In genomic region chr16:23711785-23712184, GRCh38 we compare ENCODE assay signal across 19 cellular contexts. TPM values are rescaled to one million over a fixed set of nuclear protein-coding genes. Genes with fewer than 3 reads are reported as not detected.
"Had no signal": no experiment of that assay in that cellular context is flagged by ENCODE, and none has a peak within 500 bp of the region (broad histone marks: within the 10 kb centered on the region; RNA-seq: fewer than 3 reads in every experiment).

No MANE protein-coding gene starts in this region.

- FAIRE-seq: islet of Langerhans had no signal

- DNase-seq: activated CD4-positive, CD25-positive, alpha-beta regulatory T cell treated with anti-CD3 and anti-CD28 coated beads, Interleukin-2, amount 50 U/mL, for 72 hours; activated naive CD4-positive, alpha-beta T cell; activated naive CD8-positive, alpha-beta T cell treated with anti-CD3 and anti-CD28 coated beads, Interleukin-2, amount 10 ng/mL, durations not matched to agents 7 days and 5 days; brain microvascular endothelial cell; effector memory CD8-positive, alpha-beta T cell; foreskin melanocyte; heart right ventricle; midbrain; natural killer cell; retina; stimulated activated CD4-positive, alpha-beta T cell treated with anti-CD3 and anti-CD28 coated beads, Interleukin-15, amount 100 ng/mL, for 24 hours; stimulated activated CD4-positive, alpha-beta T cell treated with anti-CD3 and anti-CD28 coated beads, Interleukin-4, amount 100 ng/mL, for 1 hour; stimulated activated naive CD4-positive, alpha-beta T cell; substantia nigra; T-cell; T1000 had no signal

- H3K36me3 ChIP-seq: brain microvascular endothelial cell, heart right ventricle had no signal

- H3K4me1 ChIP-seq: heart right ventricle had no signal

- H3K4me3 ChIP-seq: heart right ventricle, lung had no signal

- H3K27ac ChIP-seq: brain microvascular endothelial cell, heart right ventricle had no signal

RNA-seq across cellular contexts. Expression of gene ERN2, which starts 1.2 kb away (rescaled TPM):
- polyA plus RNA-seq: fibroblast of lung, heart right ventricle had no signal

RNA-seq across cellular contexts. Expression of gene CHP2, which starts 43.0 kb away (rescaled TPM):
- polyA plus RNA-seq: fibroblast of lung had no signal
